8 cellular contexts compared by ENCODE assay signal in genomic region chr19:47663911-47664771, GRCh38. TPM values are rescaled to one million over a fixed set of nuclear protein-coding genes. Genes with fewer than 3 reads are reported as not detected.
DNase-seq lines count a peak whose midpoint lies in the region; ATAC-seq and TF ChIP-seq lines count a peak whose summit lies in the region.

No MANE protein-coding gene starts in this region.

- no peak for ATAC-seq in GM18517 (IDR thresholded peaks at IDR 0.05; ENCODE audit: unreplicated experiment)
- ATAC-seq in stimulated activated effector memory CD8-positive, alpha-beta T cell treated with anti-CD3 and anti-CD28 coated beads, Interleukin-12 subunit alpha, Interleukin-12 subunit beta, amount 100 ng/mL, for 72 hours, result no peak

- peaks cover 18% of the 10 kb centered on the region for H3K4me1 Mint-ChIP-seq in stimulated activated effector memory CD8-positive, alpha-beta T cell treated with anti-CD3 and anti-CD28 coated beads, Interleukin-12 subunit alpha, Interleukin-12 subunit beta, amount 100 ng/mL, for 72 hours

- no peaks in the 10 kb centered on the region for H3K36me3 ChIP-seq in kidney epithelial cell (ENCODE audit: control insufficient read depth, insufficient read depth, low read length)
- H3K36me3 ChIP-seq in subcutaneous abdominal adipose tissue (ENCODE audit: control insufficient read depth in 5 of 5, insufficient read depth in 5 of 5, low read length in 5 of 5), result peaks cover 0 to 4% (median 2%) of the 10 kb centered on the region in 5 donors

- no peak for TF ChIP-seq CTCF in astrocyte of the cerebellum (IDR thresholded peaks at IDR 0.05; ENCODE audit: low read depth, low read length, missing control alignments)
- TF ChIP-seq CTCF in kidney epithelial cell (IDR thresholded peaks at IDR 0.05; ENCODE audit: insufficient read depth, low read length, poor library complexity, severe bottlenecking), result no peak

- DNase-seq in HS-27A (ENCODE audit: low read depth) (peak; percentile 86), astrocyte of the cerebellum (ENCODE audit: low read depth) (peak; percentile 98), kidney epithelial cell (ENCODE audit: low read depth) (peak; percentile 79), ecto neural progenitor cell (ENCODE audit: low spot score) (no peak)
- DNase-seq in central memory CD4-positive, alpha-beta T cell, result no peak
- DNase-seq in stimulated activated effector memory CD8-positive, alpha-beta T cell treated with anti-CD3 and anti-CD28 coated beads, Interleukin-12 subunit alpha, Interleukin-12 subunit beta, amount 100 ng/mL, for 72 hours (ENCODE audit: low spot score in 2 of 2), result no peak

- peak overlapping the region; percentile 90 for H3K27ac ChIP-seq in subcutaneous abdominal adipose tissue (ENCODE audit: low read depth, low read length)

- H3K4me3 Mint-ChIP-seq in stimulated activated effector memory CD8-positive, alpha-beta T cell treated with anti-CD3 and anti-CD28 coated beads, Interleukin-12 subunit alpha, Interleukin-12 subunit beta, amount 100 ng/mL, for 72 hours, result no peak overlapping the region

- peaks cover 5 to 60% (median 40%) of the 10 kb centered on the region in 5 donors for H3K4me1 ChIP-seq in subcutaneous abdominal adipose tissue (ENCODE audit: control insufficient read depth in 5 of 5, insufficient read depth in 5 of 5, low read length in 5 of 5)

- no peaks in the 10 kb centered on the region for H3K9me3 Mint-ChIP-seq in stimulated activated effector memory CD8-positive, alpha-beta T cell treated with anti-CD3 and anti-CD28 coated beads, Interleukin-12 subunit alpha, Interleukin-12 subunit beta, amount 100 ng/mL, for 72 hours

- H3K4me3 ChIP-seq in astrocyte of the cerebellum (ENCODE audit: low read depth, low read length) (no peak overlapping the region), kidney epithelial cell (ENCODE audit: low read depth, low read length) (no peak overlapping the region), subcutaneous abdominal adipose tissue (ENCODE audit: low read depth in 1 of 5, low read length in 5 of 5) (peak overlapping the region in 3 of 5 donors; percentile 1 to 49 (median 23))

- H3K36me3 Mint-ChIP-seq in stimulated activated effector memory CD8-positive, alpha-beta T cell treated with anti-CD3 and anti-CD28 coated beads, Interleukin-12 subunit alpha, Interleukin-12 subunit beta, amount 100 ng/mL, for 72 hours, result peaks cover 5% of the 10 kb centered on the region

- in situ Hi-C loops in astrocyte of the cerebellum (cut with HindIII; ENCODE audit: low sequenced_read_pairs), result no loop called here

- no peaks in the 10 kb centered on the region for H3K27me3 ChIP-seq in kidney epithelial cell (ENCODE audit: control insufficient read depth, insufficient read depth, low read length)
- H3K27me3 ChIP-seq in subcutaneous abdominal adipose tissue (ENCODE audit: control insufficient read depth in 5 of 5, insufficient read depth in 4 of 5, low read length in 5 of 5), result no peaks in the 10 kb centered on the region

- no peaks in the 10 kb centered on the region for H3K9me3 ChIP-seq in subcutaneous abdominal adipose tissue (ENCODE audit: control insufficient read depth in 5 of 5, low read length in 5 of 5)

- no peak overlapping the region for H3K27ac Mint-ChIP-seq in stimulated activated effector memory CD8-positive, alpha-beta T cell treated with anti-CD3 and anti-CD28 coated beads, Interleukin-12 subunit alpha, Interleukin-12 subunit beta, amount 100 ng/mL, for 72 hours

- peak overlapping the region in 4 of 5 donors; percentile 38 to 68 (median 64) for H3K9ac ChIP-seq in subcutaneous abdominal adipose tissue (ENCODE audit: low read length in 5 of 5)

RNA-seq across cellular contexts. Expression of gene EHD2, which starts 49.1 kb away (rescaled TPM):
- total RNA-seq in kidney epithelial cell, result 32.5 and 37.4 TPM in 2 replicates

RNA-seq across cellular contexts. Expression of gene BICRA, which starts 55.2 kb away (rescaled TPM):
- 11.2 and 13.8 TPM in 2 replicates for total RNA-seq in kidney epithelial cell

Comparison
In these comparisons a context has a peak if more than half of its experiments do, and no peak if none do; other contexts are left out.
1. DNase-seq: peak in HS-27A (single experiment), astrocyte of the cerebellum (single experiment) and kidney epithelial cell (single experiment); none in ecto neural progenitor cell (single experiment), central memory CD4-positive, alpha-beta T cell (single experiment) and stimulated activated effector memory CD8-positive, alpha-beta T cell treated with anti-CD3 and anti-CD28 coated beads, Interleukin-12 subunit alpha, Interleukin-12 subunit beta, amount 100 ng/mL, for 72 hours (0 of 2).
2. H3K4me3 ChIP-seq: peak in subcutaneous abdominal adipose tissue (3 of 5); none in astrocyte of the cerebellum (single experiment) and kidney epithelial cell (single experiment).